ENCODE assay signal across 11 cellular contexts in genomic region chr15:70121656-70122297, GRCh38. TPM values are rescaled to one million over a fixed set of nuclear protein-coding genes. Genes with fewer than 3 reads are reported as not detected.
DNase-seq lines count a peak whose midpoint lies in the region; ATAC-seq and TF ChIP-seq lines count a peak whose summit lies in the region.
"Had no signal": no experiment of that assay in that cellular context is flagged by ENCODE, and none has a peak within 500 bp of the region (broad histone marks: within the 10 kb centered on the region; RNA-seq: fewer than 3 reads in every experiment).

No MANE protein-coding gene starts in this region.

- H3K27me3 ChIP-seq in mesenchymal stem cell (ENCODE audit: control insufficient read depth in 1 of 2, insufficient read depth in 1 of 2, low read length in 2 of 2), result peaks cover 38 to 50% of the 10 kb centered on the region in 2 experiments
- H3K27me3 ChIP-seq in spleen (replicated peaks in 1 of 7), result peaks cover 0 to 23% (median 6%) of the 10 kb centered on the region in 7 donors

- H2AK5ac ChIP-seq in mesenchymal stem cell (ENCODE audit: low read length, severe bottlenecking), result no peak overlapping the region

- H3K9ac ChIP-seq in mesenchymal stem cell (ENCODE audit: low read length), result peak overlapping the region; percentile 45

- no peak overlapping the region for H3K18ac ChIP-seq in mesenchymal stem cell (ENCODE audit: low read depth in 1 of 2, low read length in 2 of 2)

- H3K4ac ChIP-seq in mesenchymal stem cell (ENCODE audit: low read depth in 1 of 2, low read length in 2 of 2), result no peak overlapping the region

- no peak overlapping the region for H2BK12ac ChIP-seq in mesenchymal stem cell (ENCODE audit: low read length in 2 of 2)

- H3K27ac ChIP-seq in mesenchymal stem cell (ENCODE audit: low read length, poor library complexity, severe bottlenecking) (no peak overlapping the region), spleen (no peak overlapping the region)

- DNase-seq in ACHN, result peak; percentile 7
- peak; percentile 58 for DNase-seq in NCI-H1694 (lab: John Stamatoyannopoulos, UW)
- DNase-seq in choroid plexus epithelial cell (ENCODE audit: low read depth), result peak; percentile 94
- DNase-seq in mesenchymal stem cell, result peak; percentile 60
- DNase-seq in spleen, result no peak
- no peak for DNase-seq in activated naive CD4-positive, alpha-beta T cell treated with anti-CD3 and anti-CD28 coated beads, Interleukin-2, amount 10 ng/mL, durations not matched to agents 7 days and 5 days
- DNase-seq in MV-4-11 (lab: John Stamatoyannopoulos, UW), result no peak
- DNase-seq: activated T-cell treated with anti-CD3 and anti-CD28 coated beads, Interleukin-2, amount 50 U/mL, for 24 hours; SIG-M5 had no signal

- peak; percentile 26 for TF ChIP-seq CTCF in choroid plexus epithelial cell (conservative IDR thresholded peaks at IDR 0.05; ENCODE audit: low read depth, low read length)
- TF ChIP-seq CTCF in spleen (IDR thresholded peaks at IDR 0.05 in 8 of 11, conservative IDR thresholded peaks at IDR 0.05 in 3 of 11), result no peak

- H3K4me3 Mint-ChIP-seq in activated naive CD4-positive, alpha-beta T cell treated with anti-CD3 and anti-CD28 coated beads, Interleukin-2, amount 10 ng/mL, durations not matched to agents 7 days and 5 days, result no peak overlapping the region
- H3K4me3 Mint-ChIP-seq: activated T-cell treated with anti-CD3 and anti-CD28 coated beads, Interleukin-2, amount 50 U/mL, for 24 hours; CD14-positive monocyte had no signal

- no peak overlapping the region for H4K91ac ChIP-seq in mesenchymal stem cell (ENCODE audit: low read length)

- H3K4me1 Mint-ChIP-seq in activated naive CD4-positive, alpha-beta T cell treated with anti-CD3 and anti-CD28 coated beads, Interleukin-2, amount 10 ng/mL, durations not matched to agents 7 days and 5 days, result no peaks in the 10 kb centered on the region

- H2AFZ ChIP-seq in mesenchymal stem cell (ENCODE audit: low read depth, low read length), result no peak overlapping the region

- no peaks in the 10 kb centered on the region for H3K79me1 ChIP-seq in mesenchymal stem cell (replicated peaks; ENCODE audit: low read length, poor library complexity, severe bottlenecking)

- H3K4me3 ChIP-seq in choroid plexus epithelial cell (ENCODE audit: low read depth, low read length), result no peak overlapping the region
- H3K4me3 ChIP-seq in mesenchymal stem cell (ENCODE audit: insufficient read depth in 1 of 2, low read depth in 1 of 2, low read length in 2 of 2), result peak overlapping the region in 1 of 2 experiments; percentile 3
- H3K4me3 ChIP-seq in spleen, result no peak overlapping the region

- intact Hi-C loops in spleen (cut with DNase I; ENCODE audit: low total_unique reads), result no loop called here

- H3K27me3 Mint-ChIP-seq in activated naive CD4-positive, alpha-beta T cell treated with anti-CD3 and anti-CD28 coated beads, Interleukin-2, amount 10 ng/mL, durations not matched to agents 7 days and 5 days, result peaks cover 44% of the 10 kb centered on the region

- H3K14ac ChIP-seq in mesenchymal stem cell (ENCODE audit: low read length in 2 of 2), result no peak overlapping the region

- WGBS in mesenchymal stem cell, result 78% methylated on average over 6 of the region's 8 CpGs
- WGBS in spleen, 5 donors, result 78 to 90% (median 82%) methylated on average over 8 of the region's 8 CpGs

- no peak for ATAC-seq in GM19397 (IDR thresholded peaks at IDR 0.05; ENCODE audit: unreplicated experiment)

- no peaks in the 10 kb centered on the region for H3K36me3 Mint-ChIP-seq in activated naive CD4-positive, alpha-beta T cell treated with anti-CD3 and anti-CD28 coated beads, Interleukin-2, amount 10 ng/mL, durations not matched to agents 7 days and 5 days
- H3K36me3 Mint-ChIP-seq: CD14-positive monocyte had no signal

- no peak overlapping the region for H3K27ac Mint-ChIP-seq in activated naive CD4-positive, alpha-beta T cell treated with anti-CD3 and anti-CD28 coated beads, Interleukin-2, amount 10 ng/mL, durations not matched to agents 7 days and 5 days
- H3K27ac Mint-ChIP-seq: activated T-cell treated with anti-CD3 and anti-CD28 coated beads, Interleukin-2, amount 50 U/mL, for 24 hours; CD14-positive monocyte had no signal

- H3K23ac ChIP-seq in mesenchymal stem cell (ENCODE audit: low read length in 2 of 2), result no peak overlapping the region

- no peaks in the 10 kb centered on the region for H3K9me3 ChIP-seq in mesenchymal stem cell (ENCODE audit: control insufficient read depth, low read length)
- H3K9me3 ChIP-seq in spleen, result no peaks in the 10 kb centered on the region

- no peak overlapping the region for H3K4me2 ChIP-seq in mesenchymal stem cell (ENCODE audit: low read length, poor library complexity, severe bottlenecking)

- no peaks in the 10 kb centered on the region for H3K36me3 ChIP-seq in mesenchymal stem cell (ENCODE audit: control insufficient read depth in 1 of 2, insufficient read depth in 2 of 2, low read depth in 1 of 2, low read length in 2 of 2)
- H3K36me3 ChIP-seq in spleen, result no peaks in the 10 kb centered on the region

- in situ Hi-C loops in ACHN (cut with HindIII; ENCODE audit: low pct_ligation_motif_present, low pct_unique_long_range_greater_than_20kb, low sequenced_read_pairs), result no loop called here

- H4K8ac ChIP-seq in mesenchymal stem cell (ENCODE audit: low read length), result no peak overlapping the region

- peaks cover 6% of the 10 kb centered on the region for H3K4me1 ChIP-seq in mesenchymal stem cell (ENCODE audit: control insufficient read depth, insufficient read depth, low read depth, low read length)
- peaks cover 0 to 14% (median 2%) of the 10 kb centered on the region in 6 donors for H3K4me1 ChIP-seq in spleen

- H2BK5ac ChIP-seq in mesenchymal stem cell (ENCODE audit: low read depth, low read length, poor library complexity, severe bottlenecking), result no peak overlapping the region

- no peak overlapping the region for H2BK15ac ChIP-seq in mesenchymal stem cell (ENCODE audit: low read depth, poor library complexity, severe bottlenecking)

- no peak for TF ChIP-seq POLR2A in spleen (IDR thresholded peaks at IDR 0.05)

- no peaks in the 10 kb centered on the region for H3K9me3 Mint-ChIP-seq in activated naive CD4-positive, alpha-beta T cell treated with anti-CD3 and anti-CD28 coated beads, Interleukin-2, amount 10 ng/mL, durations not matched to agents 7 days and 5 days
- H3K9me3 Mint-ChIP-seq: activated T-cell treated with anti-CD3 and anti-CD28 coated beads, Interleukin-2, amount 50 U/mL, for 24 hours; CD14-positive monocyte had no signal

- CTCF ChIA-PET in activated naive CD4-positive, alpha-beta T cell treated with anti-CD3 and anti-CD28 coated beads, Interleukin-2, amount 10 ng/mL, durations not matched to agents 7 days and 5 days (lab: Charles Lee), result no interaction called here

- no peak overlapping the region for H2BK120ac ChIP-seq in mesenchymal stem cell (ENCODE audit: low read depth, low read length)

RNA-seq across cellular contexts. Expression of gene TLE3, which starts 24.1 kb away (rescaled TPM):
- polyA plus RNA-seq in mesenchymal stem cell (2013, experiment 1 of 2), result 42.9 TPM
- 39.2 TPM for polyA plus RNA-seq in mesenchymal stem cell (2013, experiment 2 of 2)
- 100 to 1,000 TPM in 5 of 7 donors, 10 to 100 TPM in 2; 81.7 to 141 (median 121) TPM for total RNA-seq in spleen
- polyA plus RNA-seq in spleen, result 10 to 100 TPM; 23.7 to 41.0 (median 29.2) TPM

Comparison
In these comparisons a context has a peak if more than half of its experiments do, and no peak if none do; other contexts are left out.
1. DNase-seq: peak in ACHN (single experiment), NCI-H1694 (single experiment), choroid plexus epithelial cell (single experiment) and mesenchymal stem cell (single experiment); none in spleen (single experiment), activated naive CD4-positive, alpha-beta T cell treated with anti-CD3 and anti-CD28 coated beads, Interleukin-2, amount 10 ng/mL, durations not matched to agents 7 days and 5 days (single experiment) and MV-4-11 (single experiment).